Comparison of ENCODE assay signal across 12 cellular contexts in genomic region chr20:11807070-11807741, GRCh38.
DNase-seq lines count a peak whose midpoint lies in the region; ATAC-seq, FAIRE-seq and TF ChIP-seq lines count a peak whose summit lies in the region.
"Had no signal": no experiment of that assay in that cellular context is flagged by ENCODE, and none has a peak within 500 bp of the region (broad histone marks: within the 10 kb centered on the region; RNA-seq: fewer than 3 reads in every experiment).

No MANE protein-coding gene starts in this region.

- H4K8ac ChIP-seq in IMR-90 (ENCODE audit: low read depth in 2 of 2, low read length in 2 of 2), result peak overlapping the region; percentile 45 to 81; a peak in 3 of 4 replicates

- ATAC-seq in IMR-90 (ENCODE audit: low read depth) (peak; percentile 82), HG02763 (IDR thresholded peaks at IDR 0.05; ENCODE audit: unreplicated experiment) (no peak)
- ATAC-seq: activated naive CD8-positive, alpha-beta T cell treated with anti-CD3 and anti-CD28 coated beads, Interleukin-2, amount 50 U/mL, for 24 hours had no signal

- H3K36me3 ChIP-seq in IMR-90 (ENCODE audit: control insufficient read depth, insufficient read depth, low read length) (no peaks in the 10 kb centered on the region), bronchial epithelial cell (ENCODE audit: control insufficient read depth, insufficient read depth, low read length) (no peaks in the 10 kb centered on the region)

- H3K23ac ChIP-seq in IMR-90 (ENCODE audit: low read depth, low read length), result no peak overlapping the region; the same call in 1 of the 2 replicates

- WGBS in IMR-90 (ENCODE audit: extremely low coverage in 2 of 2, insufficient read length in 1 of 2), 2 experiments, result 0% methylated on average over 1 of the region's 3 CpGs; no CpG with 5 or more reads in 1 of the 2 experiments

- H3K4me1 ChIP-seq in IMR-90 (ENCODE audit: control insufficient read depth, insufficient read depth, low read length), result peaks cover 21% of the 10 kb centered on the region

- no peak overlapping the region for H2AK9ac ChIP-seq in IMR-90 (replicated peaks; ENCODE audit: low read depth, low read length, poor library complexity)

- TF ChIP-seq POLR2A in IMR-90 (IDR thresholded peaks at IDR 0.05; ENCODE audit: low read depth, low read length), result no peak

- no peak overlapping the region for H2AFZ ChIP-seq in IMR-90 (replicated peaks; ENCODE audit: low read length, poor library complexity)

- no peak for TF ChIP-seq RAD21 in IMR-90 (IDR thresholded peaks at IDR 0.05; ENCODE audit: low read length)

- H2AK5ac ChIP-seq in IMR-90 (ENCODE audit: low read depth, low read length), result no peak overlapping the region

- CTCF ChIA-PET in AG04450 (lab: Charles Lee), result no interaction called here
- CTCF ChIA-PET in IMR-90 (lab: Yijun Ruan, JAX), result interaction anchor here (0.7 to 0.9 kb wide), 2 partner anchors 9 to 71 kb away, joined by 3 read pairs; no protein-coding TSS in a partner anchor

- peak overlapping the region; percentile 67; the same call in 1 of the 3 replicates for H2BK15ac ChIP-seq in IMR-90 (ENCODE audit: low read depth, low read length)

- no peaks in the 10 kb centered on the region for H3K27me3 ChIP-seq in AG04450 (ENCODE audit: control insufficient read depth, insufficient read depth, low read length)
- no peaks in the 10 kb centered on the region for H3K27me3 ChIP-seq in IMR-90 (ENCODE audit: control insufficient read depth, insufficient read depth, low read length)
- H3K27me3 ChIP-seq in bronchial epithelial cell (ENCODE audit: control insufficient read depth, insufficient read depth, low read length), result no peaks in the 10 kb centered on the region

- FAIRE-seq in bronchial epithelial cell (lab: Jason Lieb, UNC), result no peak

- H3K9me3 ChIP-seq in AG04450 (ENCODE audit: control insufficient read depth, insufficient read depth, low read length) (no peaks in the 10 kb centered on the region), IMR-90 (ENCODE audit: control insufficient read depth, insufficient read depth, low read length) (no peaks in the 10 kb centered on the region; the same call in 1 of the 2 replicates)

- peak overlapping the region; percentile 99 for H2BK120ac ChIP-seq in IMR-90 (ENCODE audit: low read depth, low read length)

- in situ Hi-C loops in IMR-90 (cut with MboI; ENCODE audit: low sequenced_read_pairs), result no loop called here

- H3K4me2 ChIP-seq in IMR-90 (ENCODE audit: low read depth, low read length), result peak overlapping the region; percentile 62; the same call in 1 of the 2 replicates

- no peaks in the 10 kb centered on the region for H4K20me1 ChIP-seq in IMR-90 (ENCODE audit: insufficient read depth, low read length)

- TF ChIP-seq CTCF in AG04450 (IDR thresholded peaks at IDR 0.05; ENCODE audit: low read depth, low read length) (no peak), IMR-90 (conservative IDR thresholded peaks at IDR 0.05; ENCODE audit: low read depth, low read length) (no peak), bronchial epithelial cell (IDR thresholded peaks at IDR 0.05; ENCODE audit: insufficient read depth, low read length, severe bottlenecking) (no peak)

- POLR2A ChIA-PET in AG04450 (lab: Yijun Ruan, JAX) (interaction anchor here (0.9 to 1.8 kb wide), 4 partner anchors 14 to 95 kb away, joined by 3 to 9 read pairs (median 4); no protein-coding TSS in a partner anchor), IMR-90 (lab: Charles Lee; ENCODE audit: unreplicated experiment) (interaction anchor here (0.6 kb wide), 2 partner anchors 12 to 111 kb away, joined by 3 to 4 read pairs; no protein-coding TSS in a partner anchor)

- H2BK20ac ChIP-seq in IMR-90 (ENCODE audit: low read depth, low read length), result peak overlapping the region; percentile 95

- H3K4ac ChIP-seq in IMR-90 (ENCODE audit: low read depth, low read length), result peak overlapping the region; percentile 91

- peaks cover 5% of the 10 kb centered on the region for H3K9me1 ChIP-seq in IMR-90 (ENCODE audit: insufficient read depth, low read length)

- H3K4me3 ChIP-seq in AG04450 (ENCODE audit: low read depth, low read length), result no peak overlapping the region
- no peak overlapping the region for H3K4me3 ChIP-seq in IMR-90 (ENCODE audit: insufficient read depth, low read depth, low read length)
- H3K4me3 ChIP-seq in bronchial epithelial cell (ENCODE audit: low read depth, low read length), result no peak overlapping the region

- H3K56ac ChIP-seq in IMR-90 (ENCODE audit: extremely low read depth, insufficient read depth, low read length), result peak overlapping the region; percentile 69

- dilution Hi-C loops in IMR-90 (cut with HindIII; ENCODE audit: low sequenced_read_pairs, unreplicated experiment), result no loop called here

- intact Hi-C loops in IMR-90 (cut with micrococcal nuclease), result loop anchor here (1.0 to 5.0 kb wide), 3 partner anchors 84 to 120 kb away; no protein-coding TSS in a partner anchor

- H3K9ac ChIP-seq in IMR-90 (ENCODE audit: low read depth, low read length), result no peak overlapping the region

- no peaks in the 10 kb centered on the region for H3K79me1 ChIP-seq in IMR-90 (ENCODE audit: low read depth in 1 of 2, low read length in 2 of 2)

- BruUV-seq in IMR-90 (replicated peaks; lab: Mats Ljungman, UMichigan), result no TSS peak

- H3K14ac ChIP-seq in IMR-90 (replicated peaks; ENCODE audit: low read depth, low read length), result peak overlapping the region; percentile 40; the same call in 1 of the 2 replicates

- DNase-seq in AG04450 (ENCODE audit: low read depth, low spot score), result peak; percentile 74
- peak; percentile 93 for DNase-seq in IMR-90
- DNase-seq in bronchial epithelial cell (ENCODE audit: low read depth), result peak; percentile 69
- peak; percentile 6 to 50 for DNase-seq in lung microvascular endothelial cell (ENCODE audit: low read depth in 2 of 2)
- no peak for DNase-seq in DMS153 treated with DMSO at 0.1 percent for 48 hours (lab: John Stamatoyannopoulos, UW; ENCODE audit: unreplicated experiment)
- DNase-seq in NCI-H1092 treated with DMSO at 0.1 percent for 48 hours (lab: John Stamatoyannopoulos, UW), result no peak
- DNase-seq in activated effector memory CD4-positive, alpha-beta T cell treated with anti-CD3 and anti-CD28 coated beads, Interleukin-2, amount 50 U/mL, for 16 hours, result no peak
- DNase-seq: activated naive CD8-positive, alpha-beta T cell treated with anti-CD3 and anti-CD28 coated beads, Interleukin-2, amount 50 U/mL, for 24 hours; foreskin melanocyte; NCI-H1436; NCI-H82 had no signal

- H3K27ac ChIP-seq in AG04450 (ENCODE audit: low read depth, low read length) (peak overlapping the region; percentile 87), IMR-90 (ENCODE audit: insufficient read depth, low read length) (peak overlapping the region; percentile 70; the same call in 1 of the 2 replicates)

- peak overlapping the region; percentile 97; the same call in 1 of the 2 replicates for H4K91ac ChIP-seq in IMR-90 (ENCODE audit: insufficient read depth, low read depth, low read length)

- peak overlapping the region; percentile 89 for H2BK5ac ChIP-seq in IMR-90 (ENCODE audit: low read depth, low read length, poor library complexity, severe bottlenecking)

- no peak overlapping the region; the same call in 1 of the 2 replicates for H4K5ac ChIP-seq in IMR-90 (ENCODE audit: low read depth, low read length)

- H3K18ac ChIP-seq in IMR-90 (ENCODE audit: low read depth, low read length), result peak overlapping the region; percentile 98; the same call in 1 of the 2 replicates

TF ChIP-seq in IMR-90, 13 proteins besides CTCF, POLR2A, EP300 and RAD21:
- TF ChIP-seq CEBPB (IDR thresholded peaks at IDR 0.05; ENCODE audit: low read depth, low read length) (peak; percentile 8; the same call in 1 of the 2 replicates), MAFK (IDR thresholded peaks at IDR 0.05; ENCODE audit: low read depth, low read length) (no peak), RFX5 (IDR thresholded peaks at IDR 0.05; ENCODE audit: low read depth, low read length) (no peak), FOS (IDR thresholded peaks at IDR 0.05; ENCODE audit: low read depth, low read length) (peak; percentile 62; the same call in 1 of the 2 replicates), BHLHE40 (IDR thresholded peaks at IDR 0.05; ENCODE audit: low read depth, low read length) (peak; percentile 37)

Comparison
In these comparisons a context has a peak if more than half of its experiments do, and no peak if none do; other contexts are left out.
1. DNase-seq: peak in AG04450 (single experiment), IMR-90 (single experiment), bronchial epithelial cell (single experiment) and lung microvascular endothelial cell (2 of 2); none in DMS153 treated with DMSO at 0.1 percent for 48 hours (single experiment), NCI-H1092 treated with DMSO at 0.1 percent for 48 hours (single experiment) and activated effector memory CD4-positive, alpha-beta T cell treated with anti-CD3 and anti-CD28 coated beads, Interleukin-2, amount 50 U/mL, for 16 hours (single experiment).